In the genomic region with DNA sequence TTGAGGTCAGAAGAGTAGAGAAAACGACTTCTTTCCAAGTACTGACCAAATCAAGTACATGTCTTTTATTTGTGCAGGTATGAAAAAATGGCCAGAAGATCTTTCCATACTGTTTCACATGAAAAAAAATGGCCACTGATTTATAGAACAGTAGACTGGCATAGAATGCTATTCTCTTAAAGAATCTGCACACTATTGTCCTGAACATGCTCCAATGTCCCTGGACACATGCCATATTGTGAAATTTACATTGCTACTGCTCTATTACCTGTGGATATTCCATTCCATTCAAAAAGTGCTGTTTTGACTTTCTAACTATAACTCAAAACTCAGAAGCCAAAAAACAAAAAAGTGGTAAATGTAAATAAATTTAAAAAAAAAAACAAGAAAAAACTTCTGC, we compare ENCODE assay signal across 15 cellular contexts.
A peak's percentile ranks its signal among the peaks of the same experiment; 100 is the strongest.
DNase-seq lines count a peak whose midpoint lies in the region; ATAC-seq, FAIRE-seq and TF ChIP-seq lines count a peak whose summit lies in the region.
"Had no signal": no experiment of that assay in that cellular context is flagged by ENCODE, and none has a peak within 500 bp of the region (broad histone marks: within the 10 kb centered on the region; RNA-seq: fewer than 3 reads in every experiment).

No MANE protein-coding gene starts in this region.

- TF ChIP-seq CTCF in fibroblast of pulmonary artery (IDR thresholded peaks at IDR 0.05; ENCODE audit: low read length, missing control alignments) = no peak

- WGBS in small intestine, 3 donors = 85 to 91% (median 90%) methylated on average over 1 of the region's 1 CpG

- H3K4me3 ChIP-seq in fibroblast of pulmonary artery (replicated peaks; ENCODE audit: low read depth, low read length) = no peak overlapping the region
- no peak overlapping the region for H3K4me3 ChIP-seq in small intestine (ENCODE audit: low read depth in 1 of 2, low read length in 2 of 2)
- H3K4me3 ChIP-seq: BLaER1 treated with 17β-estradiol and CSF1 and Interleukin-3, amounts not matched to agents 10 nM and 100 nM; HAP-1 had no signal

- no peaks in the 10 kb centered on the region for H3K4me1 ChIP-seq in small intestine (ENCODE audit: control insufficient read depth in 2 of 2, insufficient read depth in 1 of 2, low read depth in 1 of 2, low read length in 1 of 2)
- H3K4me1 ChIP-seq: BLaER1 treated with 17β-estradiol and CSF1 and Interleukin-3, amounts not matched to agents 10 nM and 100 nM had no signal

- H3K9me3 ChIP-seq in small intestine (ENCODE audit: control insufficient read depth, low read depth) = no peaks in the 10 kb centered on the region
- H3K9me3 ChIP-seq: BLaER1 treated with 17β-estradiol and CSF1 and Interleukin-3, amounts not matched to agents 10 nM and 100 nM; HAP-1 had no signal

- DNase-seq in amniotic epithelial cell (ENCODE audit: low read depth) (peak; percentile 8), fibroblast of pulmonary artery (ENCODE audit: low read depth) (peak; percentile 40), small intestine (no peak), SIG-M5 treated with dmso at 0.1 percent for 504 hours (lab: John Stamatoyannopoulos, UW; ENCODE audit: unreplicated experiment) (no peak)
- DNase-seq in activated naive CD4-positive, alpha-beta T cell treated with Interleukin-2 at 50 U/mL for 16 hours = no peak
- DNase-seq: 8988T; Calu3; CD8-positive, alpha-beta T cell; DMS79 treated with DMSO at 0.1 percent for 48 hours had no signal

- H3K27me3 ChIP-seq in small intestine (ENCODE audit: control insufficient read depth in 2 of 2, insufficient read depth in 2 of 2, low read length in 2 of 2) = no peaks in the 10 kb centered on the region
- H3K27me3 ChIP-seq: BLaER1 treated with 17β-estradiol and CSF1 and Interleukin-3, amounts not matched to agents 10 nM and 100 nM had no signal

- ATAC-seq in HG03521 (IDR thresholded peaks at IDR 0.05; ENCODE audit: unreplicated experiment) = no peak
- ATAC-seq: CD8-positive, alpha-beta T cell had no signal

- FAIRE-seq in G401.6 (lab: Jason Lieb, UNC) (peak; percentile 19), small intestine (lab: Jason Lieb, UNC) (peak; percentile 10)
- FAIRE-seq: GM12891, GM19239 had no signal

- H3K36me3 ChIP-seq in small intestine (ENCODE audit: control insufficient read depth in 2 of 2, insufficient read depth in 2 of 2, low read length in 2 of 2) = no peaks in the 10 kb centered on the region
- H3K36me3 ChIP-seq: HAP-1 had no signal

- no peak overlapping the region for H3K27ac ChIP-seq in small intestine (ENCODE audit: low read depth in 1 of 2, low read length in 1 of 2)
- H3K27ac ChIP-seq: BLaER1 treated with 17β-estradiol and CSF1 and Interleukin-3, amounts not matched to agents 10 nM and 100 nM had no signal

Comparison
In these comparisons a context has a peak if more than half of its experiments do, and no peak if none do; other contexts are left out.
1. DNase-seq: peak in amniotic epithelial cell (single experiment) and fibroblast of pulmonary artery (single experiment); none in small intestine (single experiment), activated naive CD4-positive, alpha-beta T cell treated with Interleukin-2 at 50 U/mL for 16 hours (single experiment) and SIG-M5 treated with dmso at 0.1 percent for 504 hours (single experiment).